1 cellular context compared by ENCODE assay signal in the genomic region with DNA sequence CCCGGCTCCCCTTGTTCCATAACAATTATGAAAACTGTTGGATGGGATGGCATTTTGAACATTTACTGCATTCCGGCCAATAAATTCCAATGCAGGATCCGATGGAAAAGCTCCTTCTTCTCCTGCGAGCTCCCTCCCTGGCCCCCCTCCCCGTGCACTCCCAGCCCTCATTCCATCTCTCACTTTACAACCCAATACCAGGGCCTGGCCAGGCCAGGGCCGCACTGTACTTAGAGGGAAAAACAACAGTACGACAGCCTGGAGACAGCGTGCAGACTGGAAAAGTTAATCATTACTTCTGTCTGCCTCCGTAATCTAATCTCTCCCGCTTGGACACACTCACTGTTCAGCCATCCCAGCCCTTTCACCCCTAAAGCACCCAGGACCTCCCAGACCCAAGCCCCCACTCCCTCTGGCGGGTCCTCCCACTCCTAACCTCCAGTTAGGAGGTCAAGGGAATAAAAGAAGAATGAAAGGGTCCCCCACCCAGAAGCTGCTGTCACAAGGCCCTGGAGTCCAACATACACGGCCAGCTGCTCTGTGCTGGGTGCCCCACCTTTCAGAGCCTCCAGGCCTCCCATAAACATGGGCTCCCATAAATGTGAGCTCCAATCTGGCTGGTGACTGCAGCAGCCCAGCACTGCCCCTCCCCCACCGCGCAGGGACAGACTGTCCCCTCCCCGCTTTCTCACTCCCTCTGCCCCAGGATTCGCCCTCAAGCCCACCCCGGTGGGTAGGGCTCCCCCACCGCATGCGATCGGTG.
TF ChIP-seq lines count a peak whose summit lies in the region.

No MANE protein-coding gene starts in this region.

TF ChIP-seq in IMR-90, 13 proteins besides CTCF, POLR2A, EP300 and RAD21 (continued from another document):
- TF ChIP-seq RFX5 (IDR thresholded peaks at IDR 0.05; ENCODE audit: low read depth, low read length), result no peak
- peak; percentile 63; the same call in 1 of the 2 replicates for TF ChIP-seq MAZ (IDR thresholded peaks at IDR 0.05; ENCODE audit: borderline replicate concordance, low read depth, low read length)
- TF ChIP-seq MXI1 (IDR thresholded peaks at IDR 0.05; ENCODE audit: borderline replicate concordance, low read depth, low read length), result no peak
- no peak for TF ChIP-seq NFE2L2 (IDR thresholded peaks at IDR 0.05; ENCODE audit: low read depth, low read length)
TF ChIP-seq in IMR-90: peak in this region for 2.
